In the genomic region with DNA sequence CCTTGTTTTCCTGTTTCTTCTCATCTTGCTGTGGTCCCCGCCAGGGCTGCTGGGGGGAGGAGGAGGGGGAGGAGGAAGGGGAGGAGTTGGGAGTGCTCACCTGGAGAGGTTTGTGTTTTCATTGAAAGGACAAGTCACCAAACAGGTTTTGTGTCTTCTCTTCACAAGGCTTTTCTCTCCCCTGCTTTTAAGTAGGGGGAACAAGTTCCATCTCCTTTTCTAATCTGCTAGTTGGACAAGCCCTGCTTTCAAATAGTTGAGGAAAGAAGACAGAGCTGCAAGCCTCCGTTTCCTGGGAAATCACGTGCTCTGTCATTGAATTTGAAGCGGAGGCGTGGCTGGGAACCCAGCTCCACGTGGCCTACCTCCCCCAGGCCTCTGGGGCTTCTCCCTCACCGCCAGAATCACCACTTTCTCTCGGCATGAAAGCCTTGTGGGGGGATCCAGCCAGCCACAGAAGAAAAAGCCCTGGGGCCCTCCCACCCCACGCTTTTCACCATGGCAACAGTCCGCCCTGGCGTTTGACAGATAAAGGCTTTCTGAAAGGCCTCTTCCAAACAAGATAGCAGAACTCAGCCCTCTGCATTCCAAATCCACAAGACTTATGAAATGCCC, we compare ENCODE assay signal across 1 cellular context.
TF ChIP-seq lines count a peak whose summit lies in the region.

No MANE protein-coding gene starts in this region.

TF ChIP-seq in K562, 482 proteins besides CTCF, POLR2A, EP300 and RAD21 (continued from another document and continues in another):
- peak; percentile 61 to 92 for TF ChIP-seq E2F6 (IDR thresholded peaks at IDR 0.05; ENCODE audit: borderline replicate concordance in 1 of 2, extremely low read depth in 1 of 2, insufficient read depth in 1 of 2, insufficient read length in 1 of 2, low read depth in 1 of 2, low read length in 1 of 2, poor library complexity in 1 of 2, severe bottlenecking in 1 of 2)
- no peak for TF ChIP-seq PCBP1 (IDR thresholded peaks at IDR 0.05; ENCODE audit: low read depth, low read length, poor library complexity, severe bottlenecking)
- 0 out of 2 replicates have a peak, but pooled peaks have one; percentile 35 for TF ChIP-seq LEF1 (IDR thresholded peaks at IDR 0.05)
- TF ChIP-seq, protein P1, sequence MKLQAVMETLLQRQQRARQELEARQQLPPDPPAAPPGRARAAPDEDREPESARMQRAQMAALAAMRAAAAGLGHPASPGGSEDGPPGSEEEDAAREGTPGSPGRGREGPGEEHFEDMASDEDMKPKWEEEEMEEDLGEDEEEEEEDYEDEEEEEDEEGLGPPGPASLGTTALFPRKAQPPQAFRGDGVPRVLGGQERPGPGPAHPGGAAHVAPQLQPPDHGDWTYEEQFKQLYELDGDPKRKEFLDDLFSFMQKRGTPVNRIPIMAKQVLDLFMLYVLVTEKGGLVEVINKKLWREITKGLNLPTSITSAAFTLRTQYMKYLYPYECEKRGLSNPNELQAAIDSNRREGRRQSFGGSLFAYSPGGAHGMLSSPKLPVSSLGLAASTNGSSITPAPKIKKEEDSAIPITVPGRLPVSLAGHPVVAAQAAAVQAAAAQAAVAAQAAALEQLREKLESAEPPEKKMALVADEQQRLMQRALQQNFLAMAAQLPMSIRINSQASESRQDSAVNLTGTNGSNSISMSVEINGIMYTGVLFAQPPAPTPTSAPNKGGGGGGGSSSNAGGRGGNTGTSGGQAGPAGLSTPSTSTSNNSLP (IDR thresholded peaks at IDR 0.05; ENCODE audit: borderline replicate concordance, low read depth, low read length) = no peak
- TF ChIP-seq BRF2 (IDR thresholded peaks at IDR 0.05; ENCODE audit: borderline replicate concordance, insufficient read depth, insufficient read length) = no peak
- no peak for TF ChIP-seq ZNF121 (CRISPR knock-in tag; conservative IDR thresholded peaks at IDR 0.05)
- TF ChIP-seq CBFA2T3 (IDR thresholded peaks at IDR 0.05) = peak; percentile 69
- no peak for TF ChIP-seq ETV6 (IDR thresholded peaks at IDR 0.05; ENCODE audit: borderline replicate concordance in 1 of 2, low read depth in 2 of 2, low read length in 1 of 2)
- TF ChIP-seq ETV6 (CRISPR knock-in tag; IDR thresholded peaks at IDR 0.05; ENCODE audit: borderline replicate concordance) = no peak
- TF ChIP-seq FUS (optimal IDR thresholded peaks at IDR 0.05; ENCODE audit: low read depth, low read length) = no peak
- 0 out of 2 replicates have a peak, but pooled peaks have one; percentile 50 for TF ChIP-seq SOX6 (IDR thresholded peaks at IDR 0.05)
- TF ChIP-seq REST (CRISPR knock-in tag; IDR thresholded peaks at IDR 0.05; ENCODE audit: low read depth) = no peak
- no peak for TF ChIP-seq EHMT2 (IDR thresholded peaks at IDR 0.05)
- TF ChIP-seq TAF9B (IDR thresholded peaks at IDR 0.05; ENCODE audit: partially characterized antibody) = peak; percentile 42
- TF ChIP-seq OTX1 (CRISPR knock-in tag; IDR thresholded peaks at IDR 0.05) = no peak
- TF ChIP-seq ZNF174 (CRISPR knock-in tag; IDR thresholded peaks at IDR 0.05) = no peak
- TF ChIP-seq SUPT5H (IDR thresholded peaks at IDR 0.05) = no peak
- TF ChIP-seq GTF2F1 (IDR thresholded peaks at IDR 0.05; ENCODE audit: low read depth, low read length) = no peak
- no peak for TF ChIP-seq TSC22D4 (tag; IDR thresholded peaks at IDR 0.05)
- no peak for TF ChIP-seq ZNF79 (CRISPR knock-in tag; IDR thresholded peaks at IDR 0.05; ENCODE audit: low read depth)
- TF ChIP-seq ESRRB (CRISPR knock-in tag; IDR thresholded peaks at IDR 0.05; ENCODE audit: borderline replicate concordance) = no peak
- no peak for TF ChIP-seq CHCHD3 (CRISPR knock-in tag; IDR thresholded peaks at IDR 0.05)
- TF ChIP-seq L3MBTL2 (IDR thresholded peaks at IDR 0.05) = peak; percentile 94
- no peak for TF ChIP-seq ZFP36 (IDR thresholded peaks at IDR 0.05; ENCODE audit: low read depth, low read length, partially characterized antibody)
- no peak for TF ChIP-seq RBM14 (IDR thresholded peaks at IDR 0.05; ENCODE audit: borderline replicate concordance, insufficient read depth, low read depth, low read length)
- peak; percentile 91 for TF ChIP-seq KLF13 (tag; IDR thresholded peaks at IDR 0.05; ENCODE audit: borderline replicate concordance, low read depth)
- peak; percentile 86 for TF ChIP-seq PKNOX1 (IDR thresholded peaks at IDR 0.05)
- peak; percentile 11; the same call in 1 of the 2 replicates for TF ChIP-seq MITF (IDR thresholded peaks at IDR 0.05)
- no peak for TF ChIP-seq TCF7L2 (IDR thresholded peaks at IDR 0.05; ENCODE audit: low read depth, low read length)
- no peak for TF ChIP-seq HLTF (IDR thresholded peaks at IDR 0.05)
- TF ChIP-seq GTF2B (IDR thresholded peaks at IDR 0.05; ENCODE audit: extremely low read depth, insufficient read length) = no peak
- TF ChIP-seq, protein P2, sequence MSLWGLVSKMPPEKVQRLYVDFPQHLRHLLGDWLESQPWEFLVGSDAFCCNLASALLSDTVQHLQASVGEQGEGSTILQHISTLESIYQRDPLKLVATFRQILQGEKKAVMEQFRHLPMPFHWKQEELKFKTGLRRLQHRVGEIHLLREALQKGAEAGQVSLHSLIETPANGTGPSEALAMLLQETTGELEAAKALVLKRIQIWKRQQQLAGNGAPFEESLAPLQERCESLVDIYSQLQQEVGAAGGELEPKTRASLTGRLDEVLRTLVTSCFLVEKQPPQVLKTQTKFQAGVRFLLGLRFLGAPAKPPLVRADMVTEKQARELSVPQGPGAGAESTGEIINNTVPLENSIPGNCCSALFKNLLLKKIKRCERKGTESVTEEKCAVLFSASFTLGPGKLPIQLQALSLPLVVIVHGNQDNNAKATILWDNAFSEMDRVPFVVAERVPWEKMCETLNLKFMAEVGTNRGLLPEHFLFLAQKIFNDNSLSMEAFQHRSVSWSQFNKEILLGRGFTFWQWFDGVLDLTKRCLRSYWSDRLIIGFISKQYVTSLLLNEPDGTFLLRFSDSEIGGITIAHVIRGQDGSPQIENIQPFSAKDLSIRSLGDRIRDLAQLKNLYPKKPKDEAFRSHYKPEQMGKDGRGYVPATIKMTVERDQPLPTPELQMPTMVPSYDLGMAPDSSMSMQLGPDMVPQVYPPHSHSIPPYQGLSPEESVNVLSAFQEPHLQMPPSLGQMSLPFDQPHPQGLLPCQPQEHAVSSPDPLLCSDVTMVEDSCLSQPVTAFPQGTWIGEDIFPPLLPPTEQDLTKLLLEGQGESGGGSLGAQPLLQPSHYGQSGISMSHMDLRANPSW (CRISPR knock-in tag; IDR thresholded peaks at IDR 0.05) = no peak
- no peak for TF ChIP-seq U2AF1 (optimal IDR thresholded peaks at IDR 0.05; ENCODE audit: low read depth, low read length)
- TF ChIP-seq, protein P3, sequence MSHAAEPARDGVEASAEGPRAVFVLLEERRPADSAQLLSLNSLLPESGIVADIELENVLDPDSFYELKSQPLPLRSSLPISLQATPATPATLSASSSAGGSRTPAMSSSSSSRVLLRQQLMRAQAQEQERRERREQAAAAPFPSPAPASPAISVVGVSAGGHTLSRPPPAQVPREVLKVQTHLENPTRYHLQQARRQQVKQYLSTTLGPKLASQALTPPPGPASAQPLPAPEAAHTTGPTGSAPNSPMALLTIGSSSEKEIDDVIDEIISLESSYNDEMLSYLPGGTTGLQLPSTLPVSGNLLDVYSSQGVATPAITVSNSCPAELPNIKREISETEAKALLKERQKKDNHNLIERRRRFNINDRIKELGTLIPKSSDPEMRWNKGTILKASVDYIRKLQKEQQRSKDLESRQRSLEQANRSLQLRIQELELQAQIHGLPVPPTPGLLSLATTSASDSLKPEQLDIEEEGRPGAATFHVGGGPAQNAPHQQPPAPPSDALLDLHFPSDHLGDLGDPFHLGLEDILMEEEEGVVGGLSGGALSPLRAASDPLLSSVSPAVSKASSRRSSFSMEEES (CRISPR knock-in tag; IDR thresholded peaks at IDR 0.05) = peak; percentile 91
- TF ChIP-seq SMARCA5 (IDR thresholded peaks at IDR 0.05) = no peak
- TF ChIP-seq PHB (CRISPR knock-in tag; IDR thresholded peaks at IDR 0.05) = no peak
- no peak for TF ChIP-seq AFF4 (CRISPR knock-in tag; IDR thresholded peaks at IDR 0.05)
- TF ChIP-seq CBFB (CRISPR knock-in tag; IDR thresholded peaks at IDR 0.05) = no peak
- TF ChIP-seq MAZ (CRISPR knock-in tag; conservative IDR thresholded peaks at IDR 0.05 in 1 of 2, IDR thresholded peaks at IDR 0.05 in 1 of 2) = peak in 1 of 2 experiments; percentile 47; a peak in 1 of 4 replicates
